Comparison of ENCODE assay signal across 19 cellular contexts in genomic region chr20:49578436-49578835, GRCh38. TPM values are rescaled to one million over a fixed set of nuclear protein-coding genes. Genes with fewer than 3 reads are reported as not detected.
A peak's percentile ranks its signal among the peaks of the same experiment; 100 is the strongest.
DNase-seq lines count a peak whose midpoint lies in the region; ATAC-seq and TF ChIP-seq lines count a peak whose summit lies in the region.
"Had no signal": no experiment of that assay in that cellular context is flagged by ENCODE, and none has a peak within 500 bp of the region (broad histone marks: within the 10 kb centered on the region; RNA-seq: fewer than 3 reads in every experiment).

No MANE protein-coding gene starts in this region.

- ATAC-seq in activated CD8-positive, alpha-beta T cell treated with anti-CD3 and anti-CD28 coated beads, Interleukin-2, amount 10 ng/mL, durations not matched to agents 7 days and 5 days = no peak
- no peak for ATAC-seq in activated CD8-positive, alpha-beta T cell treated with anti-CD3 and anti-CD28 coated beads for 36 hours
- ATAC-seq in RWPE2 (ENCODE audit: low read depth) (no peak), GM21717 (IDR thresholded peaks at IDR 0.05; ENCODE audit: unreplicated experiment) (no peak)

- no peak overlapping the region for H3K4me3 ChIP-seq in RWPE2 (ENCODE audit: severe bottlenecking)
- H3K4me3 ChIP-seq in tibial artery = no peak overlapping the region

- H3K4me3 Mint-ChIP-seq in activated CD8-positive, alpha-beta T cell treated with anti-CD3 and anti-CD28 coated beads, Interleukin-2, amount 10 ng/mL, durations not matched to agents 7 days and 5 days = no peak overlapping the region
- no peak overlapping the region for H3K4me3 Mint-ChIP-seq in activated CD8-positive, alpha-beta T cell treated with anti-CD3 and anti-CD28 coated beads for 36 hours
- no peak overlapping the region for H3K4me3 Mint-ChIP-seq in mesothelial cell of epicardium
- H3K4me3 Mint-ChIP-seq: B cell; CD8-positive, alpha-beta memory T cell; HFFc6 had no signal

- no peak for DNase-seq in activated CD8-positive, alpha-beta T cell treated with anti-CD3 and anti-CD28 coated beads, Interleukin-2, amount 10 ng/mL, durations not matched to agents 7 days and 5 days
- DNase-seq in activated CD8-positive, alpha-beta T cell treated with anti-CD3 and anti-CD28 coated beads for 36 hours = no peak
- DNase-seq in RWPE2 (ENCODE audit: low spot score) (peak; percentile 65), mesothelial cell of epicardium (ENCODE audit: low spot score in 2 of 2, unreplicated experiment in 2 of 2) (no peak), tibial artery (peak in 1 of 2 donors; percentile 53), NCI-H187 treated with DMSO at 0.1 percent for 48 hours (lab: John Stamatoyannopoulos, UW) (no peak)
- DNase-seq in activated CD4-positive, alpha-beta T cell treated with anti-CD3 and anti-CD28 coated beads for 1 hour = no peak
- DNase-seq: CD8-positive, alpha-beta memory T cell; DMS79; HFFc6; MM.1S; NCI-H1092 treated with DMSO at 0.1 percent for 48 hours; NCI-H1930; NCI-H2171; NCI-H446; OCI-M1 had no signal

- peaks cover 69% of the 10 kb centered on the region for H3K4me1 Mint-ChIP-seq in activated CD8-positive, alpha-beta T cell treated with anti-CD3 and anti-CD28 coated beads, Interleukin-2, amount 10 ng/mL, durations not matched to agents 7 days and 5 days (ENCODE audit: low read depth)
- peaks cover 12% of the 10 kb centered on the region for H3K4me1 Mint-ChIP-seq in activated CD8-positive, alpha-beta T cell treated with anti-CD3 and anti-CD28 coated beads for 36 hours (ENCODE audit: low read depth)
- H3K4me1 Mint-ChIP-seq in mesothelial cell of epicardium = peaks cover 30% of the 10 kb centered on the region
- H3K4me1 Mint-ChIP-seq: B cell had no signal

- no peaks in the 10 kb centered on the region for H3K27me3 ChIP-seq in RWPE2 (ENCODE audit: insufficient read depth, poor library complexity, severe bottlenecking)
- H3K27me3 ChIP-seq in tibial artery = no peaks in the 10 kb centered on the region

- peak overlapping the region; percentile 13 for H3K27ac Mint-ChIP-seq in activated CD8-positive, alpha-beta T cell treated with anti-CD3 and anti-CD28 coated beads, Interleukin-2, amount 10 ng/mL, durations not matched to agents 7 days and 5 days
- H3K27ac Mint-ChIP-seq in activated CD8-positive, alpha-beta T cell treated with anti-CD3 and anti-CD28 coated beads for 36 hours = no peak overlapping the region
- H3K27ac Mint-ChIP-seq in mesothelial cell of epicardium = peak overlapping the region; percentile 94
- H3K27ac Mint-ChIP-seq: B cell, HFFc6 had no signal

- TF ChIP-seq CTCF in activated CD8-positive, alpha-beta T cell treated with anti-CD3 and anti-CD28 coated beads for 36 hours (IDR thresholded peaks at IDR 0.05) = no peak
- TF ChIP-seq CTCF in RWPE2 (IDR thresholded peaks at IDR 0.05; ENCODE audit: poor library complexity, severe bottlenecking) (no peak), mesothelial cell of epicardium (IDR thresholded peaks at IDR 0.05; ENCODE audit: unreplicated experiment) (no peak), tibial artery (IDR thresholded peaks at IDR 0.05) (no peak)

- H3K9me3 Mint-ChIP-seq in activated CD8-positive, alpha-beta T cell treated with anti-CD3 and anti-CD28 coated beads, Interleukin-2, amount 10 ng/mL, durations not matched to agents 7 days and 5 days (ENCODE audit: insufficient read depth) = peaks cover 9% of the 10 kb centered on the region
- H3K9me3 Mint-ChIP-seq in activated CD8-positive, alpha-beta T cell treated with anti-CD3 and anti-CD28 coated beads for 36 hours = peaks cover 11% of the 10 kb centered on the region
- peaks cover 14% of the 10 kb centered on the region for H3K9me3 Mint-ChIP-seq in mesothelial cell of epicardium

- CTCF ChIA-PET in activated CD8-positive, alpha-beta T cell treated with anti-CD3 and anti-CD28 coated beads, Interleukin-2, amount 10 ng/mL, durations not matched to agents 7 days and 5 days (lab: Charles Lee) = interaction anchor here (1.2 to 4.5 kb wide), 2 partner anchors 13 to 30 kb away, joined by 3 to 18 read pairs; no protein-coding TSS in a partner anchor
- CTCF ChIA-PET in activated CD8-positive, alpha-beta T cell treated with anti-CD3 and anti-CD28 coated beads for 36 hours (lab: Charles Lee) = interaction anchor here (1.3 to 2.1 kb wide), 2 partner anchors 9 to 36 kb away, joined by 4 to 8 read pairs; no protein-coding TSS in a partner anchor

- H3K27ac ChIP-seq in RWPE2 (ENCODE audit: poor library complexity, severe bottlenecking) (no peak overlapping the region), tibial artery (peak overlapping the region; percentile 99 to 100)
- H3K27ac ChIP-seq: 22Rv1 had no signal

- peaks cover 21% of the 10 kb centered on the region for H3K36me3 Mint-ChIP-seq in activated CD8-positive, alpha-beta T cell treated with anti-CD3 and anti-CD28 coated beads, Interleukin-2, amount 10 ng/mL, durations not matched to agents 7 days and 5 days (ENCODE audit: low read depth)
- no peaks in the 10 kb centered on the region for H3K36me3 Mint-ChIP-seq in activated CD8-positive, alpha-beta T cell treated with anti-CD3 and anti-CD28 coated beads for 36 hours (ENCODE audit: low read depth)
- peaks cover 4% of the 10 kb centered on the region for H3K36me3 Mint-ChIP-seq in mesothelial cell of epicardium

- H3K27me3 Mint-ChIP-seq in activated CD8-positive, alpha-beta T cell treated with anti-CD3 and anti-CD28 coated beads, Interleukin-2, amount 10 ng/mL, durations not matched to agents 7 days and 5 days (ENCODE audit: low read depth) = no peaks in the 10 kb centered on the region
- H3K27me3 Mint-ChIP-seq in activated CD8-positive, alpha-beta T cell treated with anti-CD3 and anti-CD28 coated beads for 36 hours = peaks cover 14% of the 10 kb centered on the region
- H3K27me3 Mint-ChIP-seq in mesothelial cell of epicardium (ENCODE audit: low read depth) = no peaks in the 10 kb centered on the region

- H3K36me3 ChIP-seq in RWPE2 (ENCODE audit: low read depth) = no peaks in the 10 kb centered on the region
- no peaks in the 10 kb centered on the region for H3K36me3 ChIP-seq in tibial artery

- POLR2A ChIA-PET in activated CD8-positive, alpha-beta T cell treated with anti-CD3 and anti-CD28 coated beads, Interleukin-2, amount 10 ng/mL, durations not matched to agents 7 days and 5 days (lab: Charles Lee) = interaction anchor here (1.0 to 7.1 kb wide), 2 partner anchors 12 to 16 kb away, joined by 3 to 38 read pairs; no protein-coding TSS in a partner anchor
- POLR2A ChIA-PET in activated CD8-positive, alpha-beta T cell treated with anti-CD3 and anti-CD28 coated beads for 36 hours (lab: Charles Lee) = interaction anchor here (1.1 to 1.4 kb wide), 2 partner anchors 17 to 23 kb away, joined by 3 to 8 read pairs; no protein-coding TSS in a partner anchor

- H3K4me1 ChIP-seq in RWPE2 (ENCODE audit: insufficient read depth, poor library complexity, severe bottlenecking) (no peaks in the 10 kb centered on the region), tibial artery (peaks cover 0 to 92% (median 39%) of the 10 kb centered on the region in 4 donors)

- H3K9me3 ChIP-seq in RWPE2 (ENCODE audit: severe bottlenecking) (no peaks in the 10 kb centered on the region), tibial artery (no peaks in the 10 kb centered on the region)

- intact Hi-C loops in activated CD8-positive, alpha-beta T cell treated with anti-CD3 and anti-CD28 coated beads for 36 hours (cut with micrococcal nuclease) = no loop called here
- intact Hi-C loops in tibial artery (cut with DNase I; ENCODE audit: low total_unique reads) = no loop called here

RNA-seq across cellular contexts. Expression of gene PTGIS, which starts 10.5 kb away (rescaled TPM):
- 1 to 10 TPM; 1.9 to 2.5 TPM for total RNA-seq in activated CD8-positive, alpha-beta T cell treated with anti-CD3 and anti-CD28 coated beads, Interleukin-2, amount 10 ng/mL, durations not matched to agents 7 days and 5 days
- total RNA-seq in activated CD8-positive, alpha-beta T cell treated with anti-CD3 and anti-CD28 coated beads for 36 hours = 1 to 10 TPM; 1.5 to 1.6 TPM
- 113 to 118 TPM (median 117 TPM) in 3 replicates for total RNA-seq in mesothelial cell of epicardium
- total RNA-seq: B cell had no signal

Comparison
In these comparisons a context has a peak if more than half of its experiments do, and no peak if none do; other contexts are left out.
1. RNA of gene PTGIS, which starts 10.5 kb away (total RNA-seq): 113 to 118 TPM in mesothelial cell of epicardium; 1.9 to 2.5 TPM in activated CD8-positive, alpha-beta T cell treated with anti-CD3 and anti-CD28 coated beads, Interleukin-2, amount 10 ng/mL, durations not matched to agents 7 days and 5 days and 1.5 to 1.6 TPM in activated CD8-positive, alpha-beta T cell treated with anti-CD3 and anti-CD28 coated beads for 36 hours; every median in the first group is over 10 times any median in the second.